8 cellular contexts compared by ENCODE assay signal in the genomic region with DNA sequence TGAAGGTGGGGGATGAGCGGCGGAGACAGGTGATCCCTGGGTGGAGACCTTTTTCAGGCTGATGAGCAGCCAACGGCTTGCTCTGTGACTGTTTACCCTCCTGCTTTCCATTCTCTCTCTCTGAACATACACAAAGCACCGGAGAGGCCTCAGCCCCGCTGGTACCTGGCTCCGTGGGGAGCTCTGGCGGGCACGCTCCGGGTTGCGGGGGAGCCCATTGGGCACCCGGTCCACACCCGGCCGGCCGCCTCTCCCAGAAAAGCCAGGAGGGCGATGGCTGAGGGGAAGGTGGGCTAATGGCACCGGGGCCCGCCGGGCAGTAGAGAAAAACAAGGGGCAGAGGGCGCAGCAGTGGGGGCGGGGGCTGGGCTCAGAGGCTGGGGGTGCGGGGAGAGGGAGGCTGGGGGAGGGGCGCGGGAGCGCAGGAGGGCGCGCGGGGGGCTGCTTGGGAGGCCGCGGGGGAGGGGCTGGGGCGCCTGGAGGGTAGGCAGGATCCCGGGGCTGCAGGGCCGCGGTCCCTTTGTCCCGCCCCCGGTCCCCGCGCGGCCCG. TPM values are rescaled to one million over a fixed set of nuclear protein-coding genes. Genes with fewer than 3 reads are reported as not detected.
DNase-seq lines count a peak whose midpoint lies in the region; ATAC-seq and TF ChIP-seq lines count a peak whose summit lies in the region.

No MANE protein-coding gene starts in this region.

- H3K27me3 ChIP-seq in esophagus squamous epithelium (no peaks in the 10 kb centered on the region), neural cell (ENCODE audit: insufficient read depth, low read depth, low read length) (no peaks in the 10 kb centered on the region)

- ATAC-seq in HG02588 (IDR thresholded peaks at IDR 0.05; ENCODE audit: unreplicated experiment) (peak; percentile 18), GM18520 (IDR thresholded peaks at IDR 0.05; ENCODE audit: unreplicated experiment) (no peak)

- H3F3A ChIP-seq in neural cell (ENCODE audit: insufficient read depth, low read length, poor library complexity, severe bottlenecking), result peaks cover 7% of the 10 kb centered on the region

- H3K9me3 ChIP-seq in ES-I3 (ENCODE audit: control insufficient read depth, insufficient read depth, low read length) (no peaks in the 10 kb centered on the region), esophagus squamous epithelium (no peaks in the 10 kb centered on the region), neural cell (ENCODE audit: low read length) (no peaks in the 10 kb centered on the region)

- H3K36me3 ChIP-seq in ES-I3 (ENCODE audit: insufficient read depth, low read length), result peaks cover 8% of the 10 kb centered on the region
- peaks cover 10 to 35% (median 15%) of the 10 kb centered on the region in 3 donors for H3K36me3 ChIP-seq in esophagus squamous epithelium
- H3K36me3 ChIP-seq in neural cell (ENCODE audit: insufficient read depth, low read length), result peaks cover 9% of the 10 kb centered on the region

- no peak for TF ChIP-seq RAD21 in neural cell (conservative IDR thresholded peaks at IDR 0.05)

- intact Hi-C loops in esophagus squamous epithelium (cut with DNase I), result loop anchor here (5.0 kb wide), 1 partner anchor 62 kb away; the partner anchor contains the start of gene ESYT1

- H3K4me1 ChIP-seq in ES-I3 (ENCODE audit: insufficient read depth, low read length) (peaks cover 4% of the 10 kb centered on the region; the same call in 1 of the 2 replicates), esophagus squamous epithelium (peaks cover 18 to 38% (median 25%) of the 10 kb centered on the region in 3 donors)

- H4K20me1 ChIP-seq in neural cell (ENCODE audit: insufficient read depth), result no peaks in the 10 kb centered on the region

- TF ChIP-seq EP300 in neural cell (conservative IDR thresholded peaks at IDR 0.05; ENCODE audit: poor library complexity, severe bottlenecking), result no peak

- no peak for TF ChIP-seq POLR2A in esophagus squamous epithelium (IDR thresholded peaks at IDR 0.05)

- peak overlapping the region; percentile 83 for H3K9ac ChIP-seq in ES-I3 (ENCODE audit: low read depth, low read length)
- H3K9ac ChIP-seq in neural cell (ENCODE audit: low read length), result peak overlapping the region; percentile 99

- H3K4me2 ChIP-seq in neural cell (ENCODE audit: low read length), result peak overlapping the region; percentile 95

- WGBS in esophagus squamous epithelium, 2 donors, result 0 to 9% methylated on average over 2 to 6 of the region's 39 CpGs

- H3K4me3 ChIP-seq in esophagus squamous epithelium, result peak overlapping the region; percentile 78 to 97 (median 90)
- H3K4me3 ChIP-seq in neural cell (ENCODE audit: low read length), result peak overlapping the region; percentile 97

- DNase-seq in esophagus squamous epithelium (lab: John Stamatoyannopoulos, UW) (no peak), SW 1271 (lab: John Stamatoyannopoulos, UW) (no peak), H4 (ENCODE audit: low spot score) (no peak)

- TF ChIP-seq CTCF in VCaP (conservative IDR thresholded peaks at IDR 0.05) (no peak), esophagus squamous epithelium (IDR thresholded peaks at IDR 0.05) (no peak), neural cell (IDR thresholded peaks at IDR 0.05; ENCODE audit: poor library complexity, severe bottlenecking) (no peak)

- H2AFZ ChIP-seq in neural cell (ENCODE audit: low read depth, low read length), result peak overlapping the region; percentile 66

- H3K27ac ChIP-seq in VCaP (peak overlapping the region; percentile 82), esophagus squamous epithelium (peak overlapping the region; percentile 93 to 99 (median 95)), neural cell (ENCODE audit: low read length) (peak overlapping the region; percentile 97)

- peaks cover 35% of the 10 kb centered on the region for H3K79me2 ChIP-seq in neural cell (replicated peaks; ENCODE audit: insufficient read depth, low read length)

- H3K9me2 ChIP-seq in neural cell (ENCODE audit: insufficient read depth, low read length), result no peaks in the 10 kb centered on the region

TF ChIP-seq in neural cell, 6 proteins besides CTCF, POLR2A, EP300 and RAD21:
- TF ChIP-seq SMC3 (conservative IDR thresholded peaks at IDR 0.05; ENCODE audit: poor library complexity) (no peak), POLR2AphosphoS5 (IDR thresholded peaks at IDR 0.05) (no peak), MXI1 (conservative IDR thresholded peaks at IDR 0.05; ENCODE audit: poor library complexity, severe bottlenecking) (no peak), EZH2 (IDR thresholded peaks at IDR 0.05; ENCODE audit: borderline replicate concordance, insufficient read depth, low read length, poor library complexity, severe bottlenecking) (no peak), REST (IDR thresholded peaks at IDR 0.05; ENCODE audit: borderline replicate concordance) (no peak), TAF1 (IDR thresholded peaks at IDR 0.05; ENCODE audit: low read depth) (no peak)

RNA-seq across cellular contexts. Expression of gene SMARCC2, which starts 0.4 kb away (rescaled TPM):
- total RNA-seq in esophagus squamous epithelium, result 10 to 100 TPM; 31.7 to 64.9 (median 46.1) TPM
- 85.6 and 93.2 TPM in 2 replicates for polyA plus RNA-seq in neural cell
- polyA minus RNA-seq in neural cell, result 157 TPM in 2 replicates
- total RNA-seq in H4 (2014; rRNA removed; shearing (Covaris generic)), result 19.6 and 22.9 TPM in 2 replicates

RNA-seq across cellular contexts. Expression of gene MYL6, which starts 30.7 kb away (rescaled TPM):
- 1,000 to 10,000 TPM; 1,011 to 2,279 (median 1,490) TPM for total RNA-seq in esophagus squamous epithelium
- 2,918 and 3,234 TPM in 2 replicates for polyA plus RNA-seq in neural cell
- polyA minus RNA-seq in neural cell, result 523 and 580 TPM in 2 replicates
- total RNA-seq in H4 (2014; rRNA removed; shearing (Covaris generic)), result 2,426 and 2,616 TPM in 2 replicates

RNA-seq across cellular contexts. Expression of gene RNF41, which starts 32.9 kb away (rescaled TPM):
- 10 to 100 TPM; 21.1 to 42.5 (median 28.6) TPM for total RNA-seq in esophagus squamous epithelium
- polyA plus RNA-seq in neural cell, result 87.9 and 108 TPM in 2 replicates
- 128 and 153 TPM in 2 replicates for polyA minus RNA-seq in neural cell
- 55.1 and 62.8 TPM in 2 replicates for total RNA-seq in H4 (2014; rRNA removed; shearing (Covaris generic))

RNA-seq across cellular contexts. Expression of gene NABP2, which starts 35.3 kb away (rescaled TPM):
- 10 to 100 TPM; 17.2 to 31.0 (median 21.6) TPM for total RNA-seq in esophagus squamous epithelium
- polyA plus RNA-seq in neural cell, result 54.3 and 79.1 TPM in 2 replicates
- 25.8 and 25.9 TPM in 2 replicates for polyA minus RNA-seq in neural cell
- 65.8 and 87.5 TPM in 2 replicates for total RNA-seq in H4 (2014; rRNA removed; shearing (Covaris generic))

RNA-seq across cellular contexts. Expression of gene MYL6B, which starts 36.5 kb away (rescaled TPM):
- total RNA-seq in esophagus squamous epithelium, result 10 to 100 TPM; 26.3 to 51.0 (median 37.8) TPM
- 369 and 376 TPM in 2 replicates for polyA plus RNA-seq in neural cell
- 78.0 and 82.5 TPM in 2 replicates for polyA minus RNA-seq in neural cell
- total RNA-seq in H4 (2014; rRNA removed; shearing (Covaris generic)), result 88.0 and 129 TPM in 2 replicates
